1 cellular context compared by ENCODE assay signal in the genomic region with DNA sequence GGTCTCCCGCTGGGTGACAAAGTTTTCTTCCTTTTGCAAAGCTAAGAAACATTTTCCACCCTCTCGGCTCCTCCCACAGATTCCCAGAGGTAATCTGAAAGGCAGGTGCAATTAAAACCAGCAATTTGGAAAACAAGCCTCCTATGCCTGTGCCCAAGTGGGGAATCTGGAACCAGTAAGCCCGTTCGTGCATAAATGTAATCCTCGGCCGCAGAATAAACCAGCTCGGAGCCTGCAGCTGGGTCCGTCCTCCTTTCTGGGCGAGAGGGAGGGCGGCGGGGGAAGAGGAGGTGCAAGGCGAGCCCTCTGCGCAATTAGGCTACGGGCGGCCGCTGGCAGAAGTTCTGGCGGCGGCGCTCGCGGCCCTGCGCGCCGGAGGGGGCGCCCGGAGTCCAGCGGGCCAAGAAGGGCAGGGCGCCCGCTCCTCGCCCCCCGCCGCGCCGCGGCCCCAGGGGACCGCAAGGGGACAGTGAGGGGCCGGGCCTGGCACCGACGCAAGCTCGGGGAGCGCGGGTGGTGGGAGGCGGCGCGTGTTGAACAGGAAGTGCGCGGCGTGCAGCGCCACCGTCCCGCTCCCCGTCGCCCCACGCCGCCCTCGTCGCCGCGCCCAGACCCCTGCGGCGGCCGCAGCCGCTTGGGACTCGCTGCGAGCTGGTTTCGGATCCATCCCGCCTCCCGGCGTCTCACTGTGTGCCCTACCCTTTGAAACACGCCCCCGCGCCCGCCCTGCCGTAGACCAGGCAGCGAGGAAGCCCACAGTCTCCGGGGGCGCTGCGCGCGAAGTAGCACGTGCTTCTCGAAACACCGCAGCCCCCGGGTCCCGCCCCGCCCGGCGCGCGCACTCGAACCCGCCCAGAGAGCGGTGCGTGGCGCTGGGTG.
A peak's percentile ranks its signal among the peaks of the same experiment; 100 is the strongest.
TF ChIP-seq lines count a peak whose summit lies in the region.

A gene (minus strand): TSS at position 217 of the 879 bp plus-strand sequence. CDS start 495 bp downstream, outside the sequence.

TF ChIP-seq in HEK293, 187 proteins besides CTCF, POLR2A, EP300 and RAD21 (continued from another document):
- TF ChIP-seq, protein P1, sequence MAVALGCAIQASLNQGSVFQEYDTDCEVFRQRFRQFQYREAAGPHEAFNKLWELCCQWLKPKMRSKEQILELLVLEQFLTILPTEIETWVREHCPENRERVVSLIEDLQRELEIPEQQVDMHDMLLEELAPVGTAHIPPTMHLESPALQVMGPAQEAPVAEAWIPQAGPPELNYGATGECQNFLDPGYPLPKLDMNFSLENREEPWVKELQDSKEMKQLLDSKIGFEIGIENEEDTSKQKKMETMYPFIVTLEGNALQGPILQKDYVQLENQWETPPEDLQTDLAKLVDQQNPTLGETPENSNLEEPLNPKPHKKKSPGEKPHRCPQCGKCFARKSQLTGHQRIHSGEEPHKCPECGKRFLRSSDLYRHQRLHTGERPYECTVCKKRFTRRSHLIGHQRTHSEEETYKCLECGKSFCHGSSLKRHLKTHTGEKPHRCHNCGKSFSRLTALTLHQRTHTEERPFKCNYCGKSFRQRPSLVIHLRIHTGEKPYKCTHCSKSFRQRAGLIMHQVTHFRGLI (tag by site-specific recombination; IDR thresholded peaks at IDR 0.05): no peak
- TF ChIP-seq GFI1B (tag by site-specific recombination; IDR thresholded peaks at IDR 0.05) (no peak), KLF16 (tag by site-specific recombination; IDR thresholded peaks at IDR 0.05) (peak; percentile 61; the same call in 1 of the 2 replicates), SP3 (tag by site-specific recombination; IDR thresholded peaks at IDR 0.05) (peak; percentile 50), ZNF654 (tag by site-specific recombination; IDR thresholded peaks at IDR 0.05; ENCODE audit: low read depth) (no peak), ZNF510 (tag by site-specific recombination; IDR thresholded peaks at IDR 0.05; ENCODE audit: insufficient replicate concordance) (no peak), ZNF623 (tag by site-specific recombination; IDR thresholded peaks at IDR 0.05) (no peak), ZNF155 (tag by site-specific recombination; IDR thresholded peaks at IDR 0.05) (no peak), ZNF596 (tag by site-specific recombination; IDR thresholded peaks at IDR 0.05) (peak; percentile 69), ZNF423 (tag by site-specific recombination; IDR thresholded peaks at IDR 0.05) (peak; percentile 90), PRDM1 (tag by site-specific recombination; IDR thresholded peaks at IDR 0.05) (no peak), TCF7L2 (IDR thresholded peaks at IDR 0.05; ENCODE audit: borderline replicate concordance, low read depth, low read length) (peak; percentile 51; the same call in 1 of the 2 replicates), ZNF350 (tag by site-specific recombination; IDR thresholded peaks at IDR 0.05) (no peak), ZBTB8A (tag by site-specific recombination; IDR thresholded peaks at IDR 0.05) (peak; percentile 89), ZNF561 (tag by site-specific recombination; IDR thresholded peaks at IDR 0.05; ENCODE audit: borderline replicate concordance) (0 out of 2 replicates have a peak, but pooled peaks have one; percentile 62), TRIM28 (IDR thresholded peaks at IDR 0.05; ENCODE audit: borderline replicate concordance, low read length) (no peak), ZNF146 (tag by site-specific recombination; IDR thresholded peaks at IDR 0.05) (no peak), ZNF600 (tag by site-specific recombination; IDR thresholded peaks at IDR 0.05) (0 out of 2 replicates have a peak, but pooled peaks have one; percentile 36), ZNF501 (tag by site-specific recombination; IDR thresholded peaks at IDR 0.05) (peak; percentile 16; the same call in 1 of the 2 replicates), KLF9 (tag by site-specific recombination; IDR thresholded peaks at IDR 0.05; ENCODE audit: low read depth) (peak; percentile 39; the same call in 1 of the 2 replicates), GLIS1 (tag by site-specific recombination; IDR thresholded peaks at IDR 0.05) (peak; percentile 79), GLIS2 (tag by site-specific recombination; IDR thresholded peaks at IDR 0.05) (peak; percentile 62), ZNF433 (tag by site-specific recombination; IDR thresholded peaks at IDR 0.05; ENCODE audit: low read depth) (no peak), BCL11A (tag by site-specific recombination; IDR thresholded peaks at IDR 0.05; ENCODE audit: low read depth) (no peak), ZFHX2 (tag by site-specific recombination; conservative IDR thresholded peaks at IDR 0.05) (peak; percentile 97), OSR2 (tag by site-specific recombination; IDR thresholded peaks at IDR 0.05) (0 out of 2 replicates have a peak, but pooled peaks have one; percentile 6)
- TF ChIP-seq, protein P2, sequence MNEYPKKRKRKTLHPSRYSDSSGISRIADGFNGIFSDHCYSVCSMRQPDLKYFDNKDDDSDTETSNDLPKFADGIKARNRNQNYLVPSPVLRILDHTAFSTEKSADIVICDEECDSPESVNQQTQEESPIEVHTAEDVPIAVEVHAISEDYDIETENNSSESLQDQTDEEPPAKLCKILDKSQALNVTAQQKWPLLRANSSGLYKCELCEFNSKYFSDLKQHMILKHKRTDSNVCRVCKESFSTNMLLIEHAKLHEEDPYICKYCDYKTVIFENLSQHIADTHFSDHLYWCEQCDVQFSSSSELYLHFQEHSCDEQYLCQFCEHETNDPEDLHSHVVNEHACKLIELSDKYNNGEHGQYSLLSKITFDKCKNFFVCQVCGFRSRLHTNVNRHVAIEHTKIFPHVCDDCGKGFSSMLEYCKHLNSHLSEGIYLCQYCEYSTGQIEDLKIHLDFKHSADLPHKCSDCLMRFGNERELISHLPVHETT (tag by site-specific recombination; IDR thresholded peaks at IDR 0.05): no peak
- TF ChIP-seq, protein P3, sequence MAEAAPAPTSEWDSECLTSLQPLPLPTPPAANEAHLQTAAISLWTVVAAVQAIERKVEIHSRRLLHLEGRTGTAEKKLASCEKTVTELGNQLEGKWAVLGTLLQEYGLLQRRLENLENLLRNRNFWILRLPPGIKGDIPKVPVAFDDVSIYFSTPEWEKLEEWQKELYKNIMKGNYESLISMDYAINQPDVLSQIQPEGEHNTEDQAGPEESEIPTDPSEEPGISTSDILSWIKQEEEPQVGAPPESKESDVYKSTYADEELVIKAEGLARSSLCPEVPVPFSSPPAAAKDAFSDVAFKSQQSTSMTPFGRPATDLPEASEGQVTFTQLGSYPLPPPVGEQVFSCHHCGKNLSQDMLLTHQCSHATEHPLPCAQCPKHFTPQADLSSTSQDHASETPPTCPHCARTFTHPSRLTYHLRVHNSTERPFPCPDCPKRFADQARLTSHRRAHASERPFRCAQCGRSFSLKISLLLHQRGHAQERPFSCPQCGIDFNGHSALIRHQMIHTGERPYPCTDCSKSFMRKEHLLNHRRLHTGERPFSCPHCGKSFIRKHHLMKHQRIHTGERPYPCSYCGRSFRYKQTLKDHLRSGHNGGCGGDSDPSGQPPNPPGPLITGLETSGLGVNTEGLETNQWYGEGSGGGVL (tag by site-specific recombination; IDR thresholded peaks at IDR 0.05): peak; percentile 17
- TF ChIP-seq, protein P4, sequence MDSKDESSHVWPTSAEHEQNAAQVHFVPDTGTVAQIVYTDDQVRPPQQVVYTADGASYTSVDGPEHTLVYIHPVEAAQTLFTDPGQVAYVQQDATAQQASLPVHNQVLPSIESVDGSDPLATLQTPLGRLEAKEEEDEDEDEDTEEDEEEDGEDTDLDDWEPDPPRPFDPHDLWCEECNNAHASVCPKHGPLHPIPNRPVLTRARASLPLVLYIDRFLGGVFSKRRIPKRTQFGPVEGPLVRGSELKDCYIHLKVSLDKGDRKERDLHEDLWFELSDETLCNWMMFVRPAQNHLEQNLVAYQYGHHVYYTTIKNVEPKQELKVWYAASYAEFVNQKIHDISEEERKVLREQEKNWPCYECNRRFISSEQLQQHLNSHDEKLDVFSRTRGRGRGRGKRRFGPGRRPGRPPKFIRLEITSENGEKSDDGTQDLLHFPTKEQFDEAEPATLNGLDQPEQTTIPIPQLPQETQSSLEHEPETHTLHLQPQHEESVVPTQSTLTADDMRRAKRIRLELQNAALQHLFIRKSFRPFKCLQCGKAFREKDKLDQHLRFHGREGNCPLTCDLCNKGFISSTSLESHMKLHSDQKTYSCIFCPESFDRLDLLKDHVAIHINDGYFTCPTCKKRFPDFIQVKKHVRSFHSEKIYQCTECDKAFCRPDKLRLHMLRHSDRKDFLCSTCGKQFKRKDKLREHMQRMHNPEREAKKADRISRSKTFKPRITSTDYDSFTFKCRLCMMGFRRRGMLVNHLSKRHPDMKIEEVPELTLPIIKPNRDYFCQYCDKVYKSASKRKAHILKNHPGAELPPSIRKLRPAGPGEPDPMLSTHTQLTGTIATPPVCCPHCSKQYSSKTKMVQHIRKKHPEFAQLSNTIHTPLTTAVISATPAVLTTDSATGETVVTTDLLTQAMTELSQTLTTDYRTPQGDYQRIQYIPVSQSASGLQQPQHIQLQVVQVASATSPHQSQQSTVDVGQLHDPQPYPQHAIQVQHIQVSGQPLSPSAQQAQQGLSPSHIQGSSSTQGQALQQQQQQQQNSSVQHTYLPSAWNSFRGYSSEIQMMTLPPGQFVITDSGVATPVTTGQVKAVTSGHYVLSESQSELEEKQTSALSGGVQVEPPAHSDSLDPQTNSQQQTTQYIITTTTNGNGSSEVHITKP (tag by site-specific recombination; IDR thresholded peaks at IDR 0.05): no peak
- TF ChIP-seq, protein P5, sequence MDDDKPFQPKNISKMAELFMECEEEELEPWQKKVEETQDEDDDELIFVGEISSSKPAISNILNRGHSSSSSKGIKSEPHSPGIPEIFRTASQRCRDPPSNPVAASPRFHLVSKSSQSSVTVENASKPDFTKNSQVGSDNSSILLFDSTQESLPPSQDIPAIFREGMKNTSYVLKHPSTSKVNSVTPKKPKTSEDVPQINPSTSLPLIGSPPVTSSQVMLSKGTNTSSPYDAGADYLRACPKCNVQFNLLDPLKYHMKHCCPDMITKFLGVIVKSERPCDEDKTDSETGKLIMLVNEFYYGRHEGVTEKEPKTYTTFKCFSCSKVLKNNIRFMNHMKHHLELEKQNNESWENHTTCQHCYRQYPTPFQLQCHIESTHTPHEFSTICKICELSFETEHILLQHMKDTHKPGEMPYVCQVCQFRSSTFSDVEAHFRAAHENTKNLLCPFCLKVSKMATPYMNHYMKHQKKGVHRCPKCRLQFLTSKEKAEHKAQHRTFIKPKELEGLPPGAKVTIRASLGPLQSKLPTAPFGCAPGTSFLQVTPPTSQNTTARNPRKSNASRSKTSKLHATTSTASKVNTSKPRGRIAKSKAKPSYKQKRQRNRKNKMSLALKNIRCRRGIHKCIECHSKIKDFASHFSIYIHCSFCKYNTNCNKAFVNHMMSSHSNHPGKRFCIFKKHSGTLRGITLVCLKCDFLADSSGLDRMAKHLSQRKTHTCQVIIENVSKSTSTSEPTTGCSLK (tag by site-specific recombination; IDR thresholded peaks at IDR 0.05): no peak
- TF ChIP-seq, protein P6, sequence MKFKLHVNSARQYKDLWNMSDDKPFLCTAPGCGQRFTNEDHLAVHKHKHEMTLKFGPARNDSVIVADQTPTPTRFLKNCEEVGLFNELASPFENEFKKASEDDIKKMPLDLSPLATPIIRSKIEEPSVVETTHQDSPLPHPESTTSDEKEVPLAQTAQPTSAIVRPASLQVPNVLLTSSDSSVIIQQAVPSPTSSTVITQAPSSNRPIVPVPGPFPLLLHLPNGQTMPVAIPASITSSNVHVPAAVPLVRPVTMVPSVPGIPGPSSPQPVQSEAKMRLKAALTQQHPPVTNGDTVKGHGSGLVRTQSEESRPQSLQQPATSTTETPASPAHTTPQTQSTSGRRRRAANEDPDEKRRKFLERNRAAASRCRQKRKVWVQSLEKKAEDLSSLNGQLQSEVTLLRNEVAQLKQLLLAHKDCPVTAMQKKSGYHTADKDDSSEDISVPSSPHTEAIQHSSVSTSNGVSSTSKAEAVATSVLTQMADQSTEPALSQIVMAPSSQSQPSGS (tag by site-specific recombination; IDR thresholded peaks at IDR 0.05; ENCODE audit: low read depth): no peak
- TF ChIP-seq, protein P7, sequence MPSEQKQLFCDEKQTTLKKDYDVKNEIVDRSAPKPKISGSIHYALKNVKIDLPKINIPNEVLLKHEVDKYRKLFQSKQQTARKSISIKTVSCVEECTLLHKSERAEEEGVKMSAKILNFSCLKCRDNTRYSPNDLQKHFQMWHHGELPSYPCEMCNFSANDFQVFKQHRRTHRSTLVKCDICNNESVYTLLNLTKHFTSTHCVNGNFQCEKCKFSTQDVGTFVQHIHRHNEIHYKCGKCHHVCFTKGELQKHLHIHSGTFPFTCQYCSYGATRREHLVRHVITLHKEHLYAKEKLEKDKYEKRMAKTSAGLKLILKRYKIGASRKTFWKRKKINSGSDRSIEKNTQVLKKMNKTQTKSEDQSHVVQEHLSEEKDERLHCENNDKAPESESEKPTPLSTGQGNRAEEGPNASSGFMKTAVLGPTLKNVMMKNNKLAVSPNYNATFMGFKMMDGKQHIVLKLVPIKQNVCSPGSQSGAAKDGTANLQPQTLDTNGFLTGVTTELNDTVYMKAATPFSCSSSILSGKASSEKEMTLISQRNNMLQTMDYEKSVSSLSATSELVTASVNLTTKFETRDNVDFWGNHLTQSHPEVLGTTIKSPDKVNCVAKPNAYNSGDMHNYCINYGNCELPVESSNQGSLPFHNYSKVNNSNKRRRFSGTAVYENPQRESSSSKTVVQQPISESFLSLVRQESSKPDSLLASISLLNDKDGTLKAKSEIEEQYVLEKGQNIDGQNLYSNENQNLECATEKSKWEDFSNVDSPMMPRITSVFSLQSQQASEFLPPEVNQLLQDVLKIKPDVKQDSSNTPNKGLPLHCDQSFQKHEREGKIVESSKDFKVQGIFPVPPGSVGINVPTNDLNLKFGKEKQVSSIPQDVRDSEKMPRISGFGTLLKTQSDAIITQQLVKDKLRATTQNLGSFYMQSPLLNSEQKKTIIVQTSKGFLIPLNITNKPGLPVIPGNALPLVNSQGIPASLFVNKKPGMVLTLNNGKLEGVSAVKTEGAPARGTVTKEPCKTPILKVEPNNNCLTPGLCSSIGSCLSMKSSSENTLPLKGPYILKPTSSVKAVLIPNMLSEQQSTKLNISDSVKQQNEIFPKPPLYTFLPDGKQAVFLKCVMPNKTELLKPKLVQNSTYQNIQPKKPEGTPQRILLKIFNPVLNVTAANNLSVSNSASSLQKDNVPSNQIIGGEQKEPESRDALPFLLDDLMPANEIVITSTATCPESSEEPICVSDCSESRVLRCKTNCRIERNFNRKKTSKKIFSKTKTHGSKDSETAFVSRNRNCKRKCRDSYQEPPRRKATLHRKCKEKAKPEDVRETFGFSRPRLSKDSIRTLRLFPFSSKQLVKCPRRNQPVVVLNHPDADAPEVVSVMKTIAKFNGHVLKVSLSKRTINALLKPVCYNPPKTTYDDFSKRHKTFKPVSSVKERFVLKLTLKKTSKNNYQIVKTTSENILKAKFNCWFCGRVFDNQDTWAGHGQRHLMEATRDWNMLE (tag by site-specific recombination; conservative IDR thresholded peaks at IDR 0.05; ENCODE audit: low read depth): no peak
